ENCODE assay signal across 1 cellular context in genomic region chr10:121167534-121168243, GRCh38.
TF ChIP-seq lines count a peak whose summit lies in the region.

No MANE protein-coding gene starts in this region.

TF ChIP-seq in HCT116, 20 proteins besides CTCF, POLR2A, EP300 and RAD21:
- TF ChIP-seq EZH2phosphoT487 (IDR thresholded peaks at IDR 0.05; ENCODE audit: borderline replicate concordance) (no peak), SP1 (IDR thresholded peaks at IDR 0.05; ENCODE audit: low read depth) (0 out of 2 replicates have a peak, but pooled peaks have one; percentile 14)
